Comparison of ENCODE assay signal across 11 cellular contexts in genomic region chrX:120014354-120015129, GRCh38.
DNase-seq lines count a peak whose midpoint lies in the region; ATAC-seq, FAIRE-seq and TF ChIP-seq lines count a peak whose summit lies in the region.
"Had no signal": no experiment of that assay in that cellular context is flagged by ENCODE, and none has a peak within 500 bp of the region (broad histone marks: within the 10 kb centered on the region; RNA-seq: fewer than 3 reads in every experiment).

No MANE protein-coding gene starts in this region.

- H3K79me2 ChIP-seq in smooth muscle cell (ENCODE audit: low read depth) = no peaks in the 10 kb centered on the region

- TF ChIP-seq CTCF in smooth muscle cell (IDR thresholded peaks at IDR 0.05; ENCODE audit: borderline replicate concordance, insufficient read depth, poor library complexity, severe bottlenecking) = no peak

- H3K4me2 ChIP-seq in smooth muscle cell = peak overlapping the region; percentile 69

- TF ChIP-seq POLR2A in GM12892 (IDR thresholded peaks at IDR 0.05; ENCODE audit: low read depth, low read length) = no peak

- no peaks in the 10 kb centered on the region for H3F3A ChIP-seq in smooth muscle cell (ENCODE audit: low read depth)

- 53% methylated on average over 30 of the region's 30 CpGs for WGBS in smooth muscle cell (ENCODE audit: low lambda C conversion rate)

- intact Hi-C loops in activated CD4-positive, alpha-beta memory T cell treated with anti-CD3 and anti-CD28 coated beads for 36 hours (cut with micrococcal nuclease) = loop anchor here (1.0 kb wide), 1 partner anchor 14 kb away; no protein-coding TSS in a partner anchor

- FAIRE-seq in GM12892 (lab: Jason Lieb, UNC) = no peak
- FAIRE-seq: A204.1 had no signal

- H3K9ac ChIP-seq in smooth muscle cell (ENCODE audit: low read depth) = no peak overlapping the region

- POLR2A ChIA-PET in activated CD4-positive, alpha-beta memory T cell treated with anti-CD3 and anti-CD28 coated beads for 36 hours (lab: Charles Lee) = no interaction called here

- H3K4me3 Mint-ChIP-seq in T-helper 2 cell treated with Interferon-gamma antibody and Interleukin-4, amounts not matched to agents 5 μg/mL and 100 μg/mL, for 36 hours = peak overlapping the region; percentile 71
- peak overlapping the region; percentile 60 for H3K4me3 Mint-ChIP-seq in activated CD4-positive, alpha-beta memory T cell treated with anti-CD3 and anti-CD28 coated beads for 36 hours

- H3K27ac ChIP-seq in smooth muscle cell (ENCODE audit: low read depth) = no peak overlapping the region
- H3K27ac ChIP-seq: dorsolateral prefrontal cortex had no signal

- no peaks in the 10 kb centered on the region for H3K9me3 ChIP-seq in iPS-18c (ENCODE audit: control insufficient read depth, insufficient read depth, low read length)
- no peaks in the 10 kb centered on the region for H3K9me3 ChIP-seq in smooth muscle cell (replicated peaks; ENCODE audit: low read depth)

- H3K27me3 ChIP-seq in smooth muscle cell (ENCODE audit: low read depth) = peaks cover 45% of the 10 kb centered on the region

- no peaks in the 10 kb centered on the region for H3K9me3 Mint-ChIP-seq in T-helper 2 cell treated with Interferon-gamma antibody and Interleukin-4, amounts not matched to agents 5 μg/mL and 100 μg/mL, for 36 hours
- no peaks in the 10 kb centered on the region for H3K9me3 Mint-ChIP-seq in activated CD4-positive, alpha-beta memory T cell treated with anti-CD3 and anti-CD28 coated beads for 36 hours
- H3K9me3 Mint-ChIP-seq: activated T-helper 1 cell treated with anti-CD3 and anti-CD28 coated beads, Interleukin-12 subunit alpha, Interleukin-12 subunit beta, Interleukin-2, Interleukin-4 antibody, amounts not matched to agents 30 ng/mL and 10 ng/mL and 1 ng/mL, durations not matched to agents 14 hours and 24 hours and 36 hours had no signal

- H2AFZ ChIP-seq in smooth muscle cell (ENCODE audit: low read depth) = no peak overlapping the region

- H3K4me3 ChIP-seq in iPS-18c (ENCODE audit: insufficient read depth, low read depth, low read length) (peak overlapping the region; percentile 55), smooth muscle cell (peak overlapping the region; percentile 39)

- H3K4me1 Mint-ChIP-seq in T-helper 2 cell treated with Interferon-gamma antibody and Interleukin-4, amounts not matched to agents 5 μg/mL and 100 μg/mL, for 36 hours (ENCODE audit: low read depth) = peaks cover 2% of the 10 kb centered on the region
- peaks cover 13% of the 10 kb centered on the region for H3K4me1 Mint-ChIP-seq in activated CD4-positive, alpha-beta memory T cell treated with anti-CD3 and anti-CD28 coated beads for 36 hours (ENCODE audit: low read depth)

- no peaks in the 10 kb centered on the region for H4K20me1 ChIP-seq in smooth muscle cell (ENCODE audit: low read depth)

- H3K36me3 Mint-ChIP-seq in T-helper 2 cell treated with Interferon-gamma antibody and Interleukin-4, amounts not matched to agents 5 μg/mL and 100 μg/mL, for 36 hours (ENCODE audit: low read depth) = no peaks in the 10 kb centered on the region
- no peaks in the 10 kb centered on the region for H3K36me3 Mint-ChIP-seq in activated CD4-positive, alpha-beta memory T cell treated with anti-CD3 and anti-CD28 coated beads for 36 hours

- no peak for DNase-seq in T-helper 2 cell treated with Interferon-gamma antibody and Interleukin-4, amounts not matched to agents 5 μg/mL and 100 μg/mL, for 36 hours (ENCODE audit: low spot score)
- DNase-seq in T-helper 2 cell (no peak), smooth muscle cell (lab: John Stamatoyannopoulos, UW; ENCODE audit: unreplicated experiment) (no peak), GM12892 (ENCODE audit: insufficient read length) (no peak), iPS-NIHi11 (ENCODE audit: low spot score) (no peak)
- no peak for DNase-seq in activated CD4-positive, alpha-beta memory T cell treated with anti-CD3 and anti-CD28 coated beads for 36 hours
- DNase-seq: dorsolateral prefrontal cortex had no signal

- H3K27ac Mint-ChIP-seq in T-helper 2 cell treated with Interferon-gamma antibody and Interleukin-4, amounts not matched to agents 5 μg/mL and 100 μg/mL, for 36 hours = no peak overlapping the region
- H3K27ac Mint-ChIP-seq in activated CD4-positive, alpha-beta memory T cell treated with anti-CD3 and anti-CD28 coated beads for 36 hours = no peak overlapping the region
- H3K27ac Mint-ChIP-seq: activated T-helper 1 cell treated with anti-CD3 and anti-CD28 coated beads, Interleukin-12 subunit alpha, Interleukin-12 subunit beta, Interleukin-2, Interleukin-4 antibody, amounts not matched to agents 30 ng/mL and 10 ng/mL and 1 ng/mL, durations not matched to agents 14 hours and 24 hours and 36 hours had no signal

- H3K27me3 Mint-ChIP-seq in T-helper 2 cell treated with Interferon-gamma antibody and Interleukin-4, amounts not matched to agents 5 μg/mL and 100 μg/mL, for 36 hours (ENCODE audit: low read depth) = peaks cover 68% of the 10 kb centered on the region
- H3K27me3 Mint-ChIP-seq in activated CD4-positive, alpha-beta memory T cell treated with anti-CD3 and anti-CD28 coated beads for 36 hours = peaks cover 27% of the 10 kb centered on the region

- no peaks in the 10 kb centered on the region for H3K4me1 ChIP-seq in smooth muscle cell (ENCODE audit: low read depth)

- H3K36me3 ChIP-seq in smooth muscle cell (ENCODE audit: low read depth) = no peaks in the 10 kb centered on the region

- CTCF ChIA-PET in activated CD4-positive, alpha-beta memory T cell treated with anti-CD3 and anti-CD28 coated beads for 36 hours (lab: Charles Lee) = interaction anchor here (0.9 kb wide), 1 partner anchor 17 kb away, joined by 3 read pairs; no protein-coding TSS in a partner anchor

- ATAC-seq in HG02571 (IDR thresholded peaks at IDR 0.05; ENCODE audit: unreplicated experiment) = no peak
